In genomic region chr1:112925015-112925414, GRCh38 we compare ENCODE assay signal across 1 cellular context.
TF ChIP-seq lines count a peak whose summit lies in the region.

No MANE protein-coding gene starts in this region.

TF ChIP-seq in WTC11, 78 proteins besides CTCF, POLR2A, EP300 and RAD21 (continued from another document):
- no peak for TF ChIP-seq ZNF425 (CRISPR knock-in tag; conservative IDR thresholded peaks at IDR 0.05)
- TF ChIP-seq OVOL2 (CRISPR knock-in tag; IDR thresholded peaks at IDR 0.05; ENCODE audit: borderline replicate concordance), result no peak
- TF ChIP-seq, protein P1, sequence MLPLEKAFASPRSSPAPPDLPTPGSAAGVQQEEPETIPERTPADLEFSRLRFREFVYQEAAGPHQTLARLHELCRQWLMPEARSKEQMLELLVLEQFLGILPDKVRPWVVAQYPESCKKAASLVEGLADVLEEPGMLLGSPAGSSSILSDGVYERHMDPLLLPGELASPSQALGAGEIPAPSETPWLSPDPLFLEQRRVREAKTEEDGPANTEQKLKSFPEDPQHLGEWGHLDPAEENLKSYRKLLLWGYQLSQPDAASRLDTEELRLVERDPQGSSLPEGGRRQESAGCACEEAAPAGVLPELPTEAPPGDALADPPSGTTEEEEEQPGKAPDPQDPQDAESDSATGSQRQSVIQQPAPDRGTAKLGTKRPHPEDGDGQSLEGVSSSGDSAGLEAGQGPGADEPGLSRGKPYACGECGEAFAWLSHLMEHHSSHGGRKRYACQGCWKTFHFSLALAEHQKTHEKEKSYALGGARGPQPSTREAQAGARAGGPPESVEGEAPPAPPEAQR (CRISPR knock-in tag; IDR thresholded peaks at IDR 0.05), result no peak
- TF ChIP-seq SP1 (CRISPR knock-in tag; conservative IDR thresholded peaks at IDR 0.05), result no peak
- no peak for TF ChIP-seq SMAD4 (CRISPR knock-in tag; IDR thresholded peaks at IDR 0.05)
